ENCODE assay signal across 1 cellular context in the genomic region with DNA sequence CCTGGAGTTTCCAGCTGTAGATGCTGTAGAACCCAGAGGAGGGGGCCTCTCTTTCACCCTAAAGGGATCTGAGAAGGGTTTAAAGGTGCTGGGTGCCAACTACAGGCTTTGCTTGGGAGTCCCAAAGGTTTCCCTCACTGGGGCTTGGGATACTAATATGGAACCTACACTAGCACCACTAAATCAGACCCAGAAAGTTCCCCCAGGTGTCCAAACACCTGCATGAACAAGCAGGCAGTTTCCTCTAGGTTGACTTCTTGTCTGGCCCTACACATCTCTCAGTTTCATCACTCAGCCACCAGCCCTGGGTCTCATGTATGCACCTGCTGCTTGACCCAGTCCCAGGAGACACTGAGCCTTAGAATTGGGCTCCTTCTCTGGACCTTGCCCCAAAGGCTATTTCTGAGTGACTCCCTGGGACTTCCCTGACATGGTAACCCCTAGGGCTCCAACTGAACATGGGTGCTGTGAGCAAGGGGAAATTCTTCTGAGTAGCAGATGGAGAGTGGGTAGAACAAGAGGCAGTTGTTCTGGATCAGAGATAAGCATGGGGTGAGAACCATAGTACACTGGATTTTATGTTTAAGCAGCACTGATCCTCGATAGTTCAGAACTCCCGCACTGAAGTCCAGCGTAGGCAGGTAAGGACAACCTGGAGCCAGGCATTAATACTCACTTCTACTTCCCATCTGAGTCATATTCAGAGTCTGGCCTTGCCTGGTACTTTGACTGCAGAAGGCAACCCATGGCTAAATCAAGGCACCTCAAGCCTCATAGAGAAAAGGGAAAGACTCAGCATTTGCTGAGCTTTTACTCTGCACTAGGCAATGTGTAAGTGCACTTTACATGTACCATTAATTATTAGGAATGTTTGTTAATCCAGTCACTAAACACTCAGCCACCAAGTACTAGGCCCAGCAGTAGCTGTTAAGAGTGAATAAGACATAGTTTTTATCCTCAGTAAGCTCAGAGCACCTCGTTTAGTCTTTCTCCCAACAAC.
TF ChIP-seq lines count a peak whose summit lies in the region.

No MANE protein-coding gene starts in this region.

TF ChIP-seq in HepG2, 621 proteins besides CTCF, POLR2A, EP300 and RAD21 (continued from another document and continues in another):
- TF ChIP-seq ZNF318 (CRISPR knock-in tag; IDR thresholded peaks at IDR 0.05) = no peak
- 0 out of 2 replicates have a peak, but pooled peaks have one; percentile 6 for TF ChIP-seq ZFP1 (CRISPR knock-in tag; IDR thresholded peaks at IDR 0.05)
- TF ChIP-seq KDM2A (CRISPR knock-in tag; IDR thresholded peaks at IDR 0.05; ENCODE audit: borderline replicate concordance, low read depth) = no peak
- TF ChIP-seq POLR2AphosphoS5 (IDR thresholded peaks at IDR 0.05; ENCODE audit: low read depth, low read length) = no peak; the same call in 1 of the 2 replicates
- no peak for TF ChIP-seq CENPT (CRISPR knock-in tag; IDR thresholded peaks at IDR 0.05; ENCODE audit: low read depth)
- TF ChIP-seq, protein P1, sequence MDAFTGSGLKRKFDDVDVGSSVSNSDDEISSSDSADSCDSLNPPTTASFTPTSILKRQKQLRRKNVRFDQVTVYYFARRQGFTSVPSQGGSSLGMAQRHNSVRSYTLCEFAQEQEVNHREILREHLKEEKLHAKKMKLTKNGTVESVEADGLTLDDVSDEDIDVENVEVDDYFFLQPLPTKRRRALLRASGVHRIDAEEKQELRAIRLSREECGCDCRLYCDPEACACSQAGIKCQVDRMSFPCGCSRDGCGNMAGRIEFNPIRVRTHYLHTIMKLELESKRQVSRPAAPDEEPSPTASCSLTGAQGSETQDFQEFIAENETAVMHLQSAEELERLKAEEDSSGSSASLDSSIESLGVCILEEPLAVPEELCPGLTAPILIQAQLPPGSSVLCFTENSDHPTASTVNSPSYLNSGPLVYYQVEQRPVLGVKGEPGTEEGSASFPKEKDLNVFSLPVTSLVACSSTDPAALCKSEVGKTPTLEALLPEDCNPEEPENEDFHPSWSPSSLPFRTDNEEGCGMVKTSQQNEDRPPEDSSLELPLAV (CRISPR knock-in tag; conservative IDR thresholded peaks at IDR 0.05; ENCODE audit: low read depth) = no peak
- TF ChIP-seq, protein P2, sequence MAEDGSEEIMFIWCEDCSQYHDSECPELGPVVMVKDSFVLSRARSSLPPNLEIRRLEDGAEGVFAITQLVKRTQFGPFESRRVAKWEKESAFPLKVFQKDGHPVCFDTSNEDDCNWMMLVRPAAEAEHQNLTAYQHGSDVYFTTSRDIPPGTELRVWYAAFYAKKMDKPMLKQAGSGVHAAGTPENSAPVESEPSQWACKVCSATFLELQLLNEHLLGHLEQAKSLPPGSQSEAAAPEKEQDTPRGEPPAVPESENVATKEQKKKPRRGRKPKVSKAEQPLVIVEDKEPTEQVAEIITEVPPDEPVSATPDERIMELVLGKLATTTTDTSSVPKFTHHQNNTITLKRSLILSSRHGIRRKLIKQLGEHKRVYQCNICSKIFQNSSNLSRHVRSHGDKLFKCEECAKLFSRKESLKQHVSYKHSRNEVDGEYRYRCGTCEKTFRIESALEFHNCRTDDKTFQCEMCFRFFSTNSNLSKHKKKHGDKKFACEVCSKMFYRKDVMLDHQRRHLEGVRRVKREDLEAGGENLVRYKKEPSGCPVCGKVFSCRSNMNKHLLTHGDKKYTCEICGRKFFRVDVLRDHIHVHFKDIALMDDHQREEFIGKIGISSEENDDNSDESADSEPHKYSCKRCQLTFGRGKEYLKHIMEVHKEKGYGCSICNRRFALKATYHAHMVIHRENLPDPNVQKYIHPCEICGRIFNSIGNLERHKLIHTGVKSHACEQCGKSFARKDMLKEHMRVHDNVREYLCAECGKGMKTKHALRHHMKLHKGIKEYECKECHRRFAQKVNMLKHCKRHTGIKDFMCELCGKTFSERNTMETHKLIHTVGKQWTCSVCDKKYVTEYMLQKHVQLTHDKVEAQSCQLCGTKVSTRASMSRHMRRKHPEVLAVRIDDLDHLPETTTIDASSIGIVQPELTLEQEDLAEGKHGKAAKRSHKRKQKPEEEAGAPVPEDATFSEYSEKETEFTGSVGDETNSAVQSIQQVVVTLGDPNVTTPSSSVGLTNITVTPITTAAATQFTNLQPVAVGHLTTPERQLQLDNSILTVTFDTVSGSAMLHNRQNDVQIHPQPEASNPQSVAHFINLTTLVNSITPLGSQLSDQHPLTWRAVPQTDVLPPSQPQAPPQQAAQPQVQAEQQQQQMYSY (CRISPR knock-in tag; IDR thresholded peaks at IDR 0.05) = no peak
- TF ChIP-seq, protein P3, sequence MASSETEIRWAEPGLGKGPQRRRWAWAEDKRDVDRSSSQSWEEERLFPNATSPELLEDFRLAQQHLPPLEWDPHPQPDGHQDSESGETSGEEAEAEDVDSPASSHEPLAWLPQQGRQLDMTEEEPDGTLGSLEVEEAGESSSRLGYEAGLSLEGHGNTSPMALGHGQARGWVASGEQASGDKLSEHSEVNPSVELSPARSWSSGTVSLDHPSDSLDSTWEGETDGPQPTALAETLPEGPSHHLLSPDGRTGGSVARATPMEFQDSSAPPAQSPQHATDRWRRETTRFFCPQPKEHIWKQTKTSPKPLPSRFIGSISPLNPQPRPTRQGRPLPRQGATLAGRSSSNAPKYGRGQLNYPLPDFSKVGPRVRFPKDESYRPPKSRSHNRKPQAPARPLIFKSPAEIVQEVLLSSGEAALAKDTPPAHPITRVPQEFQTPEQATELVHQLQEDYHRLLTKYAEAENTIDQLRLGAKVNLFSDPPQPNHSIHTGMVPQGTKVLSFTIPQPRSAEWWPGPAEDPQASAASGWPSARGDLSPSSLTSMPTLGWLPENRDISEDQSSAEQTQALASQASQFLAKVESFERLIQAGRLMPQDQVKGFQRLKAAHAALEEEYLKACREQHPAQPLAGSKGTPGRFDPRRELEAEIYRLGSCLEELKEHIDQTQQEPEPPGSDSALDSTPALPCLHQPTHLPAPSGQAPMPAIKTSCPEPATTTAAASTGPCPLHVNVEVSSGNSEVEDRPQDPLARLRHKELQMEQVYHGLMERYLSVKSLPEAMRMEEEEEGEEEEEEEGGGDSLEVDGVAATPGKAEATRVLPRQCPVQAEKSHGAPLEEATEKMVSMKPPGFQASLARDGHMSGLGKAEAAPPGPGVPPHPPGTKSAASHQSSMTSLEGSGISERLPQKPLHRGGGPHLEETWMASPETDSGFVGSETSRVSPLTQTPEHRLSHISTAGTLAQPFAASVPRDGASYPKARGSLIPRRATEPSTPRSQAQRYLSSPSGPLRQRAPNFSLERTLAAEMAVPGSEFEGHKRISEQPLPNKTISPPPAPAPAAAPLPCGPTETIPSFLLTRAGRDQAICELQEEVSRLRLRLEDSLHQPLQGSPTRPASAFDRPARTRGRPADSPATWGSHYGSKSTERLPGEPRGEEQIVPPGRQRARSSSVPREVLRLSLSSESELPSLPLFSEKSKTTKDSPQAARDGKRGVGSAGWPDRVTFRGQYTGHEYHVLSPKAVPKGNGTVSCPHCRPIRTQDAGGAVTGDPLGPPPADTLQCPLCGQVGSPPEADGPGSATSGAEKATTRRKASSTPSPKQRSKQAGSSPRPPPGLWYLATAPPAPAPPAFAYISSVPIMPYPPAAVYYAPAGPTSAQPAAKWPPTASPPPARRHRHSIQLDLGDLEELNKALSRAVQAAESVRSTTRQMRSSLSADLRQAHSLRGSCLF (CRISPR knock-in tag; IDR thresholded peaks at IDR 0.05; ENCODE audit: borderline replicate concordance) = no peak
- TF ChIP-seq ZNF740 (CRISPR knock-in tag; IDR thresholded peaks at IDR 0.05) = no peak
- no peak for TF ChIP-seq PHF8 (CRISPR knock-in tag; IDR thresholded peaks at IDR 0.05)
- TF ChIP-seq THYN1 (CRISPR knock-in tag; IDR thresholded peaks at IDR 0.05; ENCODE audit: borderline replicate concordance, low read depth) = 0 out of 2 replicates have a peak, but pooled peaks have one; percentile 61
- no peak for TF ChIP-seq GFI1 (CRISPR knock-in tag; IDR thresholded peaks at IDR 0.05; ENCODE audit: borderline replicate concordance)
- TF ChIP-seq FLYWCH1 (CRISPR knock-in tag; IDR thresholded peaks at IDR 0.05) = no peak
- TF ChIP-seq GATAD1 (CRISPR knock-in tag; IDR thresholded peaks at IDR 0.05) = no peak
- no peak for TF ChIP-seq ZXDC (CRISPR knock-in tag; IDR thresholded peaks at IDR 0.05)
- no peak for TF ChIP-seq ATF5 (CRISPR knock-in tag; IDR thresholded peaks at IDR 0.05; ENCODE audit: low read depth)
